In genomic region chr3:171982829-171983228, GRCh38 we compare ENCODE assay signal across 16 cellular contexts. TPM values are rescaled to one million over a fixed set of nuclear protein-coding genes. Genes with fewer than 3 reads are reported as not detected.
DNase-seq lines count a peak whose midpoint lies in the region; ATAC-seq, FAIRE-seq and TF ChIP-seq lines count a peak whose summit lies in the region.
"Had no signal": no experiment of that assay in that cellular context is flagged by ENCODE, and none has a peak within 500 bp of the region (broad histone marks: within the 10 kb centered on the region; RNA-seq: fewer than 3 reads in every experiment).

No MANE protein-coding gene starts in this region.

- no peaks in the 10 kb centered on the region for H3K27me3 ChIP-seq in bronchial epithelial cell (ENCODE audit: control insufficient read depth, insufficient read depth, low read length)
- no peaks in the 10 kb centered on the region for H3K27me3 ChIP-seq in vagina
- H3K27me3 ChIP-seq: right atrium auricular region had no signal

- no peak for TF ChIP-seq CTCF in bronchial epithelial cell (IDR thresholded peaks at IDR 0.05; ENCODE audit: insufficient read depth, low read length, severe bottlenecking)
- TF ChIP-seq CTCF in vagina (IDR thresholded peaks at IDR 0.05), result no peak

- DNase-seq in EL, result peak; percentile 54
- peak; percentile 86 for DNase-seq in M059J (ENCODE audit: low read depth)
- DNase-seq in bronchial epithelial cell (ENCODE audit: low read depth), result peak; percentile 40
- DNase-seq in myocyte (ENCODE audit: low read depth), result peak; percentile 18
- DNase-seq in vagina (ENCODE audit: extremely low spot score in 2 of 2), result no peak
- no peak for DNase-seq in SIG-M5 (lab: John Stamatoyannopoulos, UW)
- DNase-seq: activated CD4-positive, alpha-beta T cell treated with anti-CD3 and anti-CD28 coated beads, Interleukin-2, amount 10 ng/mL, durations not matched to agents 24 days and 14 days; aorta; effector CD4-positive, alpha-beta T cell; stimulated activated naive CD8-positive, alpha-beta T cell treated with anti-CD3 and anti-CD28 coated beads, Interleukin-15, Interleukin-2, amounts not matched to agents 100 U/mL and 50 U/mL, for 24 hours had no signal

- H3K4me3 ChIP-seq in bronchial epithelial cell (ENCODE audit: low read depth, low read length), result no peak overlapping the region
- H3K4me3 ChIP-seq in vagina, result no peak overlapping the region
- H3K4me3 ChIP-seq: GM23338, right atrium auricular region had no signal

- FAIRE-seq in bronchial epithelial cell (lab: Jason Lieb, UNC), result no peak
- FAIRE-seq: G401.6, keratinocyte had no signal

- no peak overlapping the region for H3K27ac ChIP-seq in vagina
- H3K27ac ChIP-seq: right atrium auricular region had no signal

- no peaks in the 10 kb centered on the region for H3K9me3 ChIP-seq in vagina
- H3K9me3 ChIP-seq: right atrium auricular region had no signal

- no peaks in the 10 kb centered on the region for H3K36me3 ChIP-seq in bronchial epithelial cell (ENCODE audit: control insufficient read depth, insufficient read depth, low read length)
- no peaks in the 10 kb centered on the region for H3K36me3 ChIP-seq in vagina
- H3K36me3 ChIP-seq: right atrium auricular region had no signal

- H3K4me1 ChIP-seq in vagina, result peaks cover 14% of the 10 kb centered on the region
- H3K4me1 ChIP-seq: right atrium auricular region had no signal

- ATAC-seq in HG02870 (IDR thresholded peaks at IDR 0.05; ENCODE audit: unreplicated experiment) (no peak), GM18868 (IDR thresholded peaks at IDR 0.05; ENCODE audit: unreplicated experiment) (no peak)
- ATAC-seq: GM23338; stimulated activated naive CD8-positive, alpha-beta T cell treated with anti-CD3 and anti-CD28 coated beads, Interleukin-15, Interleukin-2, amounts not matched to agents 100 U/mL and 50 U/mL, for 24 hours had no signal

- intact Hi-C loops in vagina (cut with DNase I), result no loop called here

- TF ChIP-seq POLR2A in vagina (IDR thresholded peaks at IDR 0.05), result no peak

RNA-seq across cellular contexts. Expression of gene FNDC3B, which starts 56.5 kb away (rescaled TPM):
- 55.0 and 79.0 TPM in 2 replicates for total RNA-seq in M059J (2014; rRNA removed; shearing (Covaris generic))
- total RNA-seq in bronchial epithelial cell (32.3 and 39.2 TPM in 2 replicates), myocyte (49.5 and 66.9 TPM in 2 replicates), vagina (68.5 TPM)
- 68.4 TPM for polyA plus RNA-seq in myocyte (2012)

Comparison
In these comparisons a context has a peak if more than half of its experiments do, and no peak if none do; other contexts are left out.
1. DNase-seq: peak in EL (single experiment), M059J (single experiment), bronchial epithelial cell (single experiment) and myocyte (single experiment); none in vagina (0 of 2) and SIG-M5 (single experiment).